In the genomic region with DNA sequence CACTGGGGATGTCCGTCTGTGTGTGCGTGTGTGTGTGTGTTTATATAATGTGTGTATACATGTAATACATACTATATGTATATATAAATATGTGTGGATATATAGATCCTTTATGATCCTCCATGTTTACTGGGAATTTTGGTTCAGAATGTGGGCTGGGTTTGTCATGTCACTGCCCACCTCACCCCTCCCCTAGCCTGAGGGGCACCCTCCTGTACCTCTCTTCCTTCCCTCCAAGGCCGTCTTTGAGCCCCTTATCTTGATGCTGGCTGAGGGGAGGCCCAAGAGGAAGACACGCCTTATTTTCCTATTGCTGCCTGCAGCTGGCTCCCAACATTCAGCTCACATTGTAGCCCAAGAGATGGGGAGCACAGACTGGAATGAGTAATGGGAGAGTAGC, we compare ENCODE assay signal across 12 cellular contexts. TPM values are rescaled to one million over a fixed set of nuclear protein-coding genes. Genes with fewer than 3 reads are reported as not detected.
DNase-seq lines count a peak whose midpoint lies in the region; ATAC-seq and TF ChIP-seq lines count a peak whose summit lies in the region.
"Had no signal": no experiment of that assay in that cellular context is flagged by ENCODE, and none has a peak within 500 bp of the region (broad histone marks: within the 10 kb centered on the region; RNA-seq: fewer than 3 reads in every experiment).

No MANE protein-coding gene starts in this region.

- H3K36me3 ChIP-seq in hepatocyte (replicated peaks; ENCODE audit: insufficient read depth, low read depth) = no peaks in the 10 kb centered on the region
- H3K36me3 ChIP-seq in skeletal muscle tissue (ENCODE audit: control insufficient read depth in 3 of 3, insufficient read depth in 3 of 3, low read length in 3 of 3) = peaks cover 31 to 39% (median 39%) of the 10 kb centered on the region in 3 donors

- H3K9me3 Mint-ChIP-seq in Calu3 (ENCODE audit: low read depth, unreplicated experiment) = no peaks in the 10 kb centered on the region
- H3K9me3 Mint-ChIP-seq: activated naive CD4-positive, alpha-beta T cell treated with anti-CD3 and anti-CD28 coated beads for 36 hours had no signal

- no TSS peak for BruUV-seq in Calu3 (replicated peaks; lab: Mats Ljungman, UMichigan)

- no peak overlapping the region for H3K4me3 ChIP-seq in hepatocyte
- H3K4me3 ChIP-seq in skeletal muscle tissue (ENCODE audit: low read length in 3 of 3) = peak overlapping the region in 2 of 3 donors; percentile 6 to 99

- H3K4me1 ChIP-seq in hepatocyte (ENCODE audit: insufficient read depth) (peaks cover 17% of the 10 kb centered on the region), skeletal muscle tissue (ENCODE audit: control insufficient read depth in 3 of 3, insufficient read depth in 3 of 3, low read length in 3 of 3) (peaks cover 38 to 58% (median 46%) of the 10 kb centered on the region in 3 donors)

- no peak overlapping the region for H2AFZ ChIP-seq in hepatocyte

- H3K27ac ChIP-seq in VCaP (peak overlapping the region; percentile 97; the same call in 1 of the 2 replicates), hepatocyte (no peak overlapping the region), skeletal muscle tissue (ENCODE audit: low read depth, low read length) (peak overlapping the region; percentile 37)

- H3K4me3 Mint-ChIP-seq in Calu3 (ENCODE audit: low read depth, unreplicated experiment) = peak overlapping the region; percentile 97

- peaks cover 22% of the 10 kb centered on the region for H4K20me1 ChIP-seq in hepatocyte (ENCODE audit: insufficient read depth, poor library complexity, severe bottlenecking)

- CTCF ChIA-PET in Calu3 (lab: Charles Lee) = no interaction called here

- H3K36me3 Mint-ChIP-seq in Calu3 (ENCODE audit: insufficient read depth, unreplicated experiment) = peaks cover 48% of the 10 kb centered on the region

- H3K27ac Mint-ChIP-seq in Calu3 (ENCODE audit: unreplicated experiment) = no peak overlapping the region
- H3K27ac Mint-ChIP-seq: activated naive CD4-positive, alpha-beta T cell treated with anti-CD3 and anti-CD28 coated beads for 36 hours had no signal

- peak overlapping the region; percentile 37 to 99 (median 91) for H3K9ac ChIP-seq in skeletal muscle tissue (ENCODE audit: low read depth in 1 of 3, low read length in 3 of 3)

- peaks cover 23% of the 10 kb centered on the region for H3K4me1 Mint-ChIP-seq in Calu3 (ENCODE audit: low read depth, unreplicated experiment)

- peaks cover 61% of the 10 kb centered on the region for H3K79me2 ChIP-seq in hepatocyte

- no peaks in the 10 kb centered on the region for H3K27me3 Mint-ChIP-seq in Calu3 (ENCODE audit: unreplicated experiment)

- intact Hi-C loops in Calu3 (cut with micrococcal nuclease; ENCODE audit: unreplicated experiment) = loop anchor here (10.0 kb wide), 1 partner anchor 472 kb away; no protein-coding TSS in a partner anchor

- H3K9me3 ChIP-seq in hepatocyte (ENCODE audit: low read depth) = no peaks in the 10 kb centered on the region
- no peaks in the 10 kb centered on the region for H3K9me3 ChIP-seq in skeletal muscle tissue (ENCODE audit: control insufficient read depth in 3 of 3, low read length in 3 of 3)

- H3K9me2 ChIP-seq in hepatocyte (replicated peaks; ENCODE audit: insufficient read depth) = no peaks in the 10 kb centered on the region

- DNase-seq in Calu3 = no peak
- peak; percentile 5 for DNase-seq in hepatocyte (ENCODE audit: low spot score)
- no peak for DNase-seq in pons (ENCODE audit: low spot score)
- DNase-seq: activated naive CD4-positive, alpha-beta T cell treated with anti-CD3 and anti-CD28 coated beads for 36 hours; DMS53; dorsolateral prefrontal cortex; stimulated activated naive CD4-positive, alpha-beta T cell had no signal

- peak overlapping the region; percentile 88 for H3K4me2 ChIP-seq in hepatocyte

- H3K27me3 ChIP-seq in hepatocyte (no peaks in the 10 kb centered on the region), skeletal muscle tissue (ENCODE audit: control insufficient read depth in 3 of 3, insufficient read depth in 3 of 3, low read length in 3 of 3) (no peaks in the 10 kb centered on the region)
- H3K27me3 ChIP-seq: dorsolateral prefrontal cortex had no signal

- ATAC-seq in GM21723 (IDR thresholded peaks at IDR 0.05; ENCODE audit: unreplicated experiment) = no peak
- ATAC-seq in GM21737 (IDR thresholded peaks at IDR 0.05; ENCODE audit: unreplicated experiment) = no peak
- ATAC-seq in GM18498 (IDR thresholded peaks at IDR 0.05; ENCODE audit: unreplicated experiment) = no peak

- no peak for TF ChIP-seq CTCF in Calu3 (IDR thresholded peaks at IDR 0.05; ENCODE audit: unreplicated experiment)
- no peak for TF ChIP-seq CTCF in VCaP (conservative IDR thresholded peaks at IDR 0.05)
- TF ChIP-seq CTCF in hepatocyte (IDR thresholded peaks at IDR 0.05; ENCODE audit: poor library complexity) = no peak

- 83% methylated on average over 4 of the region's 4 CpGs for WGBS in hepatocyte (ENCODE audit: low lambda C conversion rate, missing lambda C conversion rate)

RNA-seq across cellular contexts. Expression of gene TMEM43, which starts 2.3 kb away (rescaled TPM):
- total RNA-seq in Calu3 (2022) (56.2 and 57.0 TPM in 2 replicates), hepatocyte (66.4 and 73.1 TPM in 2 replicates), skeletal muscle tissue (39.7 TPM)
- 52.7 and 59.4 TPM in 2 replicates for polyA plus RNA-seq in hepatocyte

RNA-seq across cellular contexts. Expression of gene CHCHD4, which starts 2.4 kb away (rescaled TPM):
- total RNA-seq in Calu3 (2022) (14.3 and 16.7 TPM in 2 replicates), hepatocyte (14.6 and 15.2 TPM in 2 replicates), skeletal muscle tissue (12.5 TPM)
- 21.8 and 22.8 TPM in 2 replicates for polyA plus RNA-seq in hepatocyte

RNA-seq across cellular contexts. Expression of gene XPC, which starts 51.3 kb away (rescaled TPM):
- total RNA-seq in Calu3 (2022) (23.8 and 24.3 TPM in 2 replicates), hepatocyte (28.6 and 29.5 TPM in 2 replicates), skeletal muscle tissue (14.6 TPM)
- 27.3 and 27.4 TPM in 2 replicates for polyA plus RNA-seq in hepatocyte

RNA-seq across cellular contexts. Expression of gene LSM3, which starts 51.5 kb away (rescaled TPM):
- total RNA-seq in Calu3 (2022) (16.7 and 17.7 TPM in 2 replicates), hepatocyte (10.5 and 12.4 TPM in 2 replicates), skeletal muscle tissue (14.6 TPM)
- polyA plus RNA-seq in hepatocyte = 22.1 and 26.4 TPM in 2 replicates
